ENCODE assay signal across 1 cellular context in genomic region chr19:58558623-58559274, GRCh38.
TF ChIP-seq lines count a peak whose summit lies in the region.

No MANE protein-coding gene starts in this region.

TF ChIP-seq in HepG2, 621 proteins besides CTCF, POLR2A, EP300 and RAD21 (continued from another document and continues in another):
- TF ChIP-seq, protein P1, sequence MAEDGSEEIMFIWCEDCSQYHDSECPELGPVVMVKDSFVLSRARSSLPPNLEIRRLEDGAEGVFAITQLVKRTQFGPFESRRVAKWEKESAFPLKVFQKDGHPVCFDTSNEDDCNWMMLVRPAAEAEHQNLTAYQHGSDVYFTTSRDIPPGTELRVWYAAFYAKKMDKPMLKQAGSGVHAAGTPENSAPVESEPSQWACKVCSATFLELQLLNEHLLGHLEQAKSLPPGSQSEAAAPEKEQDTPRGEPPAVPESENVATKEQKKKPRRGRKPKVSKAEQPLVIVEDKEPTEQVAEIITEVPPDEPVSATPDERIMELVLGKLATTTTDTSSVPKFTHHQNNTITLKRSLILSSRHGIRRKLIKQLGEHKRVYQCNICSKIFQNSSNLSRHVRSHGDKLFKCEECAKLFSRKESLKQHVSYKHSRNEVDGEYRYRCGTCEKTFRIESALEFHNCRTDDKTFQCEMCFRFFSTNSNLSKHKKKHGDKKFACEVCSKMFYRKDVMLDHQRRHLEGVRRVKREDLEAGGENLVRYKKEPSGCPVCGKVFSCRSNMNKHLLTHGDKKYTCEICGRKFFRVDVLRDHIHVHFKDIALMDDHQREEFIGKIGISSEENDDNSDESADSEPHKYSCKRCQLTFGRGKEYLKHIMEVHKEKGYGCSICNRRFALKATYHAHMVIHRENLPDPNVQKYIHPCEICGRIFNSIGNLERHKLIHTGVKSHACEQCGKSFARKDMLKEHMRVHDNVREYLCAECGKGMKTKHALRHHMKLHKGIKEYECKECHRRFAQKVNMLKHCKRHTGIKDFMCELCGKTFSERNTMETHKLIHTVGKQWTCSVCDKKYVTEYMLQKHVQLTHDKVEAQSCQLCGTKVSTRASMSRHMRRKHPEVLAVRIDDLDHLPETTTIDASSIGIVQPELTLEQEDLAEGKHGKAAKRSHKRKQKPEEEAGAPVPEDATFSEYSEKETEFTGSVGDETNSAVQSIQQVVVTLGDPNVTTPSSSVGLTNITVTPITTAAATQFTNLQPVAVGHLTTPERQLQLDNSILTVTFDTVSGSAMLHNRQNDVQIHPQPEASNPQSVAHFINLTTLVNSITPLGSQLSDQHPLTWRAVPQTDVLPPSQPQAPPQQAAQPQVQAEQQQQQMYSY (CRISPR knock-in tag; IDR thresholded peaks at IDR 0.05) = no peak
- TF ChIP-seq ELF3 (CRISPR knock-in tag; IDR thresholded peaks at IDR 0.05) (peak; percentile 33; the same call in 1 of the 2 replicates), KAT8 (CRISPR knock-in tag; IDR thresholded peaks at IDR 0.05) (peak; percentile 64), ZNF501 (CRISPR knock-in tag; IDR thresholded peaks at IDR 0.05) (peak; percentile 98), ARNT2 (CRISPR knock-in tag; IDR thresholded peaks at IDR 0.05; ENCODE audit: low read depth) (peak; percentile 74; the same call in 1 of the 2 replicates), PHF21A (CRISPR knock-in tag; IDR thresholded peaks at IDR 0.05) (peak; percentile 87), ZNF280D (CRISPR knock-in tag; IDR thresholded peaks at IDR 0.05) (peak; percentile 20; the same call in 1 of the 2 replicates), MED13 (CRISPR knock-in tag; IDR thresholded peaks at IDR 0.05) (peak; percentile 71; the same call in 1 of the 2 replicates), GLI4 (CRISPR knock-in tag; IDR thresholded peaks at IDR 0.05; ENCODE audit: borderline replicate concordance) (peak; percentile 19; the same call in 1 of the 2 replicates), ZBTB3 (CRISPR knock-in tag; IDR thresholded peaks at IDR 0.05; ENCODE audit: borderline replicate concordance, low read depth) (no peak), NFRKB (IDR thresholded peaks at IDR 0.05) (0 out of 2 replicates have a peak, but pooled peaks have one; percentile 51), MTF2 (CRISPR knock-in tag; IDR thresholded peaks at IDR 0.05; ENCODE audit: borderline replicate concordance) (no peak; the same call in 1 of the 2 replicates), REPIN1 (CRISPR knock-in tag; IDR thresholded peaks at IDR 0.05; ENCODE audit: borderline replicate concordance, low read depth) (peak; percentile 40), ELF4 (CRISPR knock-in tag; IDR thresholded peaks at IDR 0.05; ENCODE audit: borderline replicate concordance) (0 out of 2 replicates have a peak, but pooled peaks have one; percentile 14), BORCS8-MEF2B (CRISPR knock-in tag; IDR thresholded peaks at IDR 0.05) (peak; percentile 80; the same call in 1 of the 2 replicates), ZFX (CRISPR knock-in tag; IDR thresholded peaks at IDR 0.05; ENCODE audit: low read depth) (peak; percentile 88), HOXA9 (CRISPR knock-in tag; IDR thresholded peaks at IDR 0.05; ENCODE audit: borderline replicate concordance) (peak; percentile 66; the same call in 1 of the 2 replicates), ZSCAN29 (CRISPR knock-in tag; conservative IDR thresholded peaks at IDR 0.05) (peak; percentile 98), CENPT (CRISPR knock-in tag; IDR thresholded peaks at IDR 0.05; ENCODE audit: low read depth) (no peak), ZNF780A (CRISPR knock-in tag; IDR thresholded peaks at IDR 0.05) (0 out of 2 replicates have a peak, but pooled peaks have one; percentile 17), NKX3-1 (CRISPR knock-in tag; IDR thresholded peaks at IDR 0.05) (peak; percentile 53; the same call in 1 of the 2 replicates), MLX (CRISPR knock-in tag; IDR thresholded peaks at IDR 0.05) (no peak), SIX1 (CRISPR knock-in tag; IDR thresholded peaks at IDR 0.05; ENCODE audit: borderline replicate concordance) (no peak), U2AF2 (IDR thresholded peaks at IDR 0.05; ENCODE audit: low read depth, low read length) (no peak), AGO1 (IDR thresholded peaks at IDR 0.05; ENCODE audit: low read depth, low read length, poor library complexity, severe bottlenecking) (peak; percentile 27), ZNF713 (CRISPR knock-in tag; IDR thresholded peaks at IDR 0.05) (peak; percentile 91; the same call in 1 of the 2 replicates), ZBTB7B (CRISPR knock-in tag; IDR thresholded peaks at IDR 0.05) (0 out of 2 replicates have a peak, but pooled peaks have one; percentile 7), RAD51 (IDR thresholded peaks at IDR 0.05; ENCODE audit: borderline replicate concordance) (no peak), ZNF891 (CRISPR knock-in tag; IDR thresholded peaks at IDR 0.05) (peak; percentile 95), ZBTB38 (CRISPR knock-in tag; IDR thresholded peaks at IDR 0.05) (peak; percentile 52; the same call in 1 of the 2 replicates), SKI (IDR thresholded peaks at IDR 0.05; ENCODE audit: partially characterized antibody) (no peak), STAG1 (CRISPR knock-in tag; IDR thresholded peaks at IDR 0.05) (peak; percentile 27; the same call in 1 of the 2 replicates), ZNF619 (CRISPR knock-in tag; IDR thresholded peaks at IDR 0.05) (0 out of 2 replicates have a peak, but pooled peaks have one; percentile 72), ISL2 (CRISPR knock-in tag; IDR thresholded peaks at IDR 0.05) (0 out of 2 replicates have a peak, but pooled peaks have one; percentile 52), ZNF607 (CRISPR knock-in tag; IDR thresholded peaks at IDR 0.05; ENCODE audit: borderline replicate concordance) (peak; percentile 10; the same call in 1 of the 2 replicates), TCF7 (IDR thresholded peaks at IDR 0.05; ENCODE audit: low read depth) (no peak), HOMEZ (CRISPR knock-in tag; IDR thresholded peaks at IDR 0.05; ENCODE audit: low read depth) (no peak), ARNT (IDR thresholded peaks at IDR 0.05) (no peak)
- TF ChIP-seq, protein P2, sequence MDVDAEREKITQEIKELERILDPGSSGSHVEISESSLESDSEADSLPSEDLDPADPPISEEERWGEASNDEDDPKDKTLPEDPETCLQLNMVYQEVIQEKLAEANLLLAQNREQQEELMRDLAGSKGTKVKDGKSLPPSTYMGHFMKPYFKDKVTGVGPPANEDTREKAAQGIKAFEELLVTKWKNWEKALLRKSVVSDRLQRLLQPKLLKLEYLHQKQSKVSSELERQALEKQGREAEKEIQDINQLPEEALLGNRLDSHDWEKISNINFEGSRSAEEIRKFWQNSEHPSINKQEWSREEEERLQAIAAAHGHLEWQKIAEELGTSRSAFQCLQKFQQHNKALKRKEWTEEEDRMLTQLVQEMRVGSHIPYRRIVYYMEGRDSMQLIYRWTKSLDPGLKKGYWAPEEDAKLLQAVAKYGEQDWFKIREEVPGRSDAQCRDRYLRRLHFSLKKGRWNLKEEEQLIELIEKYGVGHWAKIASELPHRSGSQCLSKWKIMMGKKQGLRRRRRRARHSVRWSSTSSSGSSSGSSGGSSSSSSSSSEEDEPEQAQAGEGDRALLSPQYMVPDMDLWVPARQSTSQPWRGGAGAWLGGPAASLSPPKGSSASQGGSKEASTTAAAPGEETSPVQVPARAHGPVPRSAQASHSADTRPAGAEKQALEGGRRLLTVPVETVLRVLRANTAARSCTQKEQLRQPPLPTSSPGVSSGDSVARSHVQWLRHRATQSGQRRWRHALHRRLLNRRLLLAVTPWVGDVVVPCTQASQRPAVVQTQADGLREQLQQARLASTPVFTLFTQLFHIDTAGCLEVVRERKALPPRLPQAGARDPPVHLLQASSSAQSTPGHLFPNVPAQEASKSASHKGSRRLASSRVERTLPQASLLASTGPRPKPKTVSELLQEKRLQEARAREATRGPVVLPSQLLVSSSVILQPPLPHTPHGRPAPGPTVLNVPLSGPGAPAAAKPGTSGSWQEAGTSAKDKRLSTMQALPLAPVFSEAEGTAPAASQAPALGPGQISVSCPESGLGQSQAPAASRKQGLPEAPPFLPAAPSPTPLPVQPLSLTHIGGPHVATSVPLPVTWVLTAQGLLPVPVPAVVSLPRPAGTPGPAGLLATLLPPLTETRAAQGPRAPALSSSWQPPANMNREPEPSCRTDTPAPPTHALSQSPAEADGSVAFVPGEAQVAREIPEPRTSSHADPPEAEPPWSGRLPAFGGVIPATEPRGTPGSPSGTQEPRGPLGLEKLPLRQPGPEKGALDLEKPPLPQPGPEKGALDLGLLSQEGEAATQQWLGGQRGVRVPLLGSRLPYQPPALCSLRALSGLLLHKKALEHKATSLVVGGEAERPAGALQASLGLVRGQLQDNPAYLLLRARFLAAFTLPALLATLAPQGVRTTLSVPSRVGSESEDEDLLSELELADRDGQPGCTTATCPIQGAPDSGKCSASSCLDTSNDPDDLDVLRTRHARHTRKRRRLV (CRISPR knock-in tag; IDR thresholded peaks at IDR 0.05) = no peak
- TF ChIP-seq, protein P3, sequence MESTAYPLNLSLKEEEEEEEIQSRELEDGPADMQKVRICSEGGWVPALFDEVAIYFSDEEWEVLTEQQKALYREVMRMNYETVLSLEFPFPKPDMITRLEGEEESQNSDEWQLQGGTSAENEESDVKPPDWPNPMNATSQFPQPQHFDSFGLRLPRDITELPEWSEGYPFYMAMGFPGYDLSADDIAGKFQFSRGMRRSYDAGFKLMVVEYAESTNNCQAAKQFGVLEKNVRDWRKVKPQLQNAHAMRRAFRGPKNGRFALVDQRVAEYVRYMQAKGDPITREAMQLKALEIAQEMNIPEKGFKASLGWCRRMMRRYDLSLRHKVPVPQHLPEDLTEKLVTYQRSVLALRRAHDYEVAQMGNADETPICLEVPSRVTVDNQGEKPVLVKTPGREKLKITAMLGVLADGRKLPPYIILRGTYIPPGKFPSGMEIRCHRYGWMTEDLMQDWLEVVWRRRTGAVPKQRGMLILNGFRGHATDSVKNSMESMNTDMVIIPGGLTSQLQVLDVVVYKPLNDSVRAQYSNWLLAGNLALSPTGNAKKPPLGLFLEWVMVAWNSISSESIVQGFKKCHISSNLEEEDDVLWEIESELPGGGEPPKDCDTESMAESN (CRISPR knock-in tag; conservative IDR thresholded peaks at IDR 0.05) = peak; percentile 35; the same call in 1 of the 2 replicates
- TF ChIP-seq, protein P4, sequence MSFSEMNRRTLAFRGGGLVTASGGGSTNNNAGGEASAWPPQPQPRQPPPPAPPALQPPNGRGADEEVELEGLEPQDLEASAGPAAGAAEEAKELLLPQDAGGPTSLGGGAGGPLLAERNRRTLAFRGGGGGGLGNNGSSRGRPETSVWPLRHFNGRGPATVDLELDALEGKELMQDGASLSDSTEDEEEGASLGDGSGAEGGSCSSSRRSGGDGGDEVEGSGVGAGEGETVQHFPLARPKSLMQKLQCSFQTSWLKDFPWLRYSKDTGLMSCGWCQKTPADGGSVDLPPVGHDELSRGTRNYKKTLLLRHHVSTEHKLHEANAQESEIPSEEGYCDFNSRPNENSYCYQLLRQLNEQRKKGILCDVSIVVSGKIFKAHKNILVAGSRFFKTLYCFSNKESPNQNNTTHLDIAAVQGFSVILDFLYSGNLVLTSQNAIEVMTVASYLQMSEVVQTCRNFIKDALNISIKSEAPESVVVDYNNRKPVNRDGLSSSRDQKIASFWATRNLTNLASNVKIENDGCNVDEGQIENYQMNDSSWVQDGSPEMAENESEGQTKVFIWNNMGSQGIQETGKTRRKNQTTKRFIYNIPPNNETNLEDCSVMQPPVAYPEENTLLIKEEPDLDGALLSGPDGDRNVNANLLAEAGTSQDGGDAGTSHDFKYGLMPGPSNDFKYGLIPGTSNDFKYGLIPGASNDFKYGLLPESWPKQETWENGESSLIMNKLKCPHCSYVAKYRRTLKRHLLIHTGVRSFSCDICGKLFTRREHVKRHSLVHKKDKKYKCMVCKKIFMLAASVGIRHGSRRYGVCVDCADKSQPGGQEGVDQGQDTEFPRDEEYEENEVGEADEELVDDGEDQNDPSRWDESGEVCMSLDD (CRISPR knock-in tag; IDR thresholded peaks at IDR 0.05; ENCODE audit: borderline replicate concordance) = 0 out of 2 replicates have a peak, but pooled peaks have one; percentile 19
- TF ChIP-seq, protein P5, sequence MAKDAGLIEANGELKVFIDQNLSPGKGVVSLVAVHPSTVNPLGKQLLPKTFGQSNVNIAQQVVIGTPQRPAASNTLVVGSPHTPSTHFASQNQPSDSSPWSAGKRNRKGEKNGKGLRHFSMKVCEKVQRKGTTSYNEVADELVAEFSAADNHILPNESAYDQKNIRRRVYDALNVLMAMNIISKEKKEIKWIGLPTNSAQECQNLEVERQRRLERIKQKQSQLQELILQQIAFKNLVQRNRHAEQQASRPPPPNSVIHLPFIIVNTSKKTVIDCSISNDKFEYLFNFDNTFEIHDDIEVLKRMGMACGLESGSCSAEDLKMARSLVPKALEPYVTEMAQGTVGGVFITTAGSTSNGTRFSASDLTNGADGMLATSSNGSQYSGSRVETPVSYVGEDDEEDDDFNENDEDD (CRISPR knock-in tag; IDR thresholded peaks at IDR 0.05; ENCODE audit: borderline replicate concordance) = peak; percentile 89
